1 cellular context compared by ENCODE assay signal in genomic region chr15:52790166-52790708, GRCh38.
TF ChIP-seq lines count a peak whose summit lies in the region.

TSS of gene ONECUT1 (minus strand) at chr15:52790336. CDS start at chr15:52789884, 452 bp downstream.

TF ChIP-seq in HepG2, 621 proteins besides CTCF, POLR2A, EP300 and RAD21 (continued from another document and continues in another):
- TF ChIP-seq, protein P1, sequence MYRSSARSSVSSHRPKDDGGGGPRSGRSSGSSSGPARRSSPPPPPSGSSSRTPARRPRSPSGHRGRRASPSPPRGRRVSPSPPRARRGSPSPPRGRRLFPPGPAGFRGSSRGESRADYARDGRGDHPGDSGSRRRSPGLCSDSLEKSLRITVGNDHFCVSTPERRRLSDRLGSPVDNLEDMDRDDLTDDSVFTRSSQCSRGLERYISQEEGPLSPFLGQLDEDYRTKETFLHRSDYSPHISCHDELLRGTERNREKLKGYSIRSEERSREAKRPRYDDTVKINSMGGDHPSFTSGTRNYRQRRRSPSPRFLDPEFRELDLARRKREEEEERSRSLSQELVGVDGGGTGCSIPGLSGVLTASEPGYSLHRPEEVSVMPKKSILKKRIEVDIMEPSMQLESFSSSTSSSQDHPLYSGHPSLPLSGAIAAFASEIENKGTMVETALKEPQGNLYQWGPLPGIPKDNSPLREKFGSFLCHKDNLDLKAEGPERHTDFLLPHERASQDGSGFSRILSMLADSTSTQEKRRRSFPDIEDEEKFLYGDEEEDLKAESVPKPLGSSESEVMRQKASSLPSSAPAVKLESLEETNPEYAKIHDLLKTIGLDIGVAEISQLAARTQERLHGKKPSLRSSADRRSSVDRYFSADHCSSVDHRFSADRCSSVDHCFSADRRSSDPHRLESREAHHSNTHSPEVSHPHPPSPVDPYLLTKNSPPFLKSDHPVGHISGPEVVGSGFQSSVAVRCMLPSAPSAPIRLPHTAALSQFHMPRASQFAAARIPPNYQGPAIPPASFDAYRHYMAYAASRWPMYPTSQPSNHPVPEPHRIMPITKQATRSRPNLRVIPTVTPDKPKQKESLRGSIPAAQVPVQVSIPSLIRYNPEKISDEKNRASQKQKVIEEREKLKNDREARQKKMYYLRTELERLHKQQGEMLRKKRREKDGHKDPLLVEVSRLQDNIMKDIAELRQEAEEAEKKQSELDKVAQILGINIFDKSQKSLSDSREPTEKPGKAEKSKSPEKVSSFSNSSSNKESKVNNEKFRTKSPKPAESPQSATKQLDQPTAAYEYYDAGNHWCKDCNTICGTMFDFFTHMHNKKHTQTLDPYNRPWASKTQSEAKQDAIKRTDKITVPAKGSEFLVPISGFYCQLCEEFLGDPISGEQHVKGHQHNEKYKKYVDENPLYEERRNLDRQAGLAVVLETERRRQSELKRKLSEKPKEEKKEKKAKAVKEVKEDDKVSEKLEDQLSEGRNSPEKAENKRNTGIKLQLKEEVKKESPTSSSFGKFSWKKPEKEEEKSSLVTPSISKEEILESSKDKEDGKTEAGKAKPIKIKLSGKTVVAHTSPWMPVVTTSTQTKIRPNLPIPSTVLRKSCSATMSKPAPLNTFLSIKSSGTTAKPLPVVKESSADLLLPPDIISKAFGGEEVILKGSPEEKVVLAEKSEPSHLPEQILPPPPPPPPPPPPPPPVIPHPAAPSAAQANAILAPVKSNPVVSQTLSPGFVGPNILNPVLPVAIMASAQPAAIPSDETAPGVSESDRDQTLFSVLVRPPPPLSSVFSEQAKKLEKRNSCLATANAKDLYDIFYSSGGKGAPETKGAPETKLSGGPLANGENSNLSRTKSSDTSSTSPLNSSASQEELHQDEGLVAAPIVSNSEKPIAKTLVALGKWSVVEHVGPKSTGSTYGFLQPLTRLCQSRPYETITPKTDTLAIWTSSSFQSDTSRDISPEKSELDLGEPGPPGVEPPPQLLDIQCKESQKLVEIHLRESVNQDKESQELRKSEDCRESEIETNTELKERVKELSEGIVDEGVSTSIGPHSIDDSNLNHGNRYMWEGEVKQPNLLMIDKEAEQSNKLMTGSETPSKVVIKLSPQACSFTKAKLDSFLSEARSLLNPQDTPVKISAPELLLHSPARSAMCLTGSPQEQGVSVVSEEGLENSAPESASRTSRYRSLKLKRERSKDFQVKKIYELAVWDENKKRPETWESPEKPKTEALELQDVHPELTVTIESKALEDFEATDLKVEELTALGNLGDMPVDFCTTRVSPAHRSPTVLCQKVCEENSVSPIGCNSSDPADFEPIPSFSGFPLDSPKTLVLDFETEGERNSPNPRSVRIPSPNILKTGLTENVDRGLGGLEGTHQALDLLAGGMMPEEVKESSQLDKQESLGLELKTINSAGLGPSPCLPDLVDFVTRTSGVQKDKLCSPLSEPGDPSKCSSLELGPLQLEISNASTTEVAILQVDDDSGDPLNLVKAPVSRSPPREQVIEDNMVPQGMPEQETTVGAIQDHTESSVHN (CRISPR knock-in tag; IDR thresholded peaks at IDR 0.05), result 0 out of 2 replicates have a peak, but pooled peaks have one; percentile 37
- TF ChIP-seq, protein P2, sequence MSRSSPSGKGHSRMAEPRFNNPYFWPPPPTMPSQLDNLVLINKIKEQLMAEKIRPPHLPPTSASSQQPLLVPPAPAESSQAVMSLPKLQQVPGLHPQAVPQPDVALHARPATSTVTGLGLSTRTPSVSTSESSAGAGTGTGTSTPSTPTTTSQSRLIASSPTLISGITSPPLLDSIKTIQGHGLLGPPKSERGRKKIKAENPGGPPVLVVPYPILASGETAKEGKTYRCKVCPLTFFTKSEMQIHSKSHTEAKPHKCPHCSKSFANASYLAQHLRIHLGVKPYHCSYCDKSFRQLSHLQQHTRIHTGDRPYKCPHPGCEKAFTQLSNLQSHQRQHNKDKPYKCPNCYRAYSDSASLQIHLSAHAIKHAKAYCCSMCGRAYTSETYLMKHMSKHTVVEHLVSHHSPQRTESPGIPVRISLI (CRISPR knock-in tag; IDR thresholded peaks at IDR 0.05; ENCODE audit: borderline replicate concordance), result no peak
- TF ChIP-seq ZNF781 (CRISPR knock-in tag; IDR thresholded peaks at IDR 0.05; ENCODE audit: borderline replicate concordance, not compliant biosample characterization) (peak; percentile 51), RNF2 (conservative IDR thresholded peaks at IDR 0.05; ENCODE audit: low read depth) (0 out of 2 replicates have a peak, but pooled peaks have one; percentile 29), ZNF790 (CRISPR knock-in tag; IDR thresholded peaks at IDR 0.05; ENCODE audit: borderline replicate concordance) (no peak), ZNF614 (CRISPR knock-in tag; IDR thresholded peaks at IDR 0.05; ENCODE audit: borderline replicate concordance) (peak; percentile 63; the same call in 1 of the 2 replicates), ZNF382 (CRISPR knock-in tag; IDR thresholded peaks at IDR 0.05; ENCODE audit: borderline replicate concordance) (no peak), RXRA (CRISPR knock-in tag; IDR thresholded peaks at IDR 0.05) (0 out of 2 replicates have a peak, but pooled peaks have one; percentile 47), LBX2 (CRISPR knock-in tag; IDR thresholded peaks at IDR 0.05; ENCODE audit: borderline replicate concordance) (peak; percentile 26; the same call in 1 of the 2 replicates), NFKB2 (CRISPR knock-in tag; IDR thresholded peaks at IDR 0.05; ENCODE audit: borderline replicate concordance) (peak; percentile 71; the same call in 1 of the 2 replicates), CCDC6 (CRISPR knock-in tag; IDR thresholded peaks at IDR 0.05) (peak; percentile 64; the same call in 1 of the 2 replicates), ZNF44 (CRISPR knock-in tag; IDR thresholded peaks at IDR 0.05) (peak; percentile 53; the same call in 1 of the 2 replicates), ZNF792 (CRISPR knock-in tag; IDR thresholded peaks at IDR 0.05) (0 out of 2 replicates have a peak, but pooled peaks have one; percentile 16), ZNF253 (CRISPR knock-in tag; IDR thresholded peaks at IDR 0.05; ENCODE audit: borderline replicate concordance) (peak; percentile 53; the same call in 1 of the 2 replicates), GABPB1 (CRISPR knock-in tag; IDR thresholded peaks at IDR 0.05) (peak; percentile 60; the same call in 1 of the 2 replicates), AHR (CRISPR knock-in tag; IDR thresholded peaks at IDR 0.05) (peak; percentile 71; the same call in 1 of the 2 replicates), ZSCAN25 (CRISPR knock-in tag; IDR thresholded peaks at IDR 0.05) (no peak), FOXK2 (IDR thresholded peaks at IDR 0.05) (no peak), PHF5A (CRISPR knock-in tag; IDR thresholded peaks at IDR 0.05; ENCODE audit: low read depth, unreplicated experiment) (no peak), ZNF121 (CRISPR knock-in tag; IDR thresholded peaks at IDR 0.05) (no peak), SPEN (CRISPR knock-in tag; IDR thresholded peaks at IDR 0.05; ENCODE audit: low read depth) (peak; percentile 59; the same call in 1 of the 2 replicates), KDM5A (IDR thresholded peaks at IDR 0.05; ENCODE audit: borderline replicate concordance, low read length) (no peak), SCMH1 (CRISPR knock-in tag; IDR thresholded peaks at IDR 0.05; ENCODE audit: borderline replicate concordance) (no peak), TAF1 (CRISPR knock-in tag; IDR thresholded peaks at IDR 0.05) (peak; percentile 56; the same call in 1 of the 2 replicates), ZNF563 (CRISPR knock-in tag; IDR thresholded peaks at IDR 0.05) (no peak), HINFP (CRISPR knock-in tag; IDR thresholded peaks at IDR 0.05; ENCODE audit: low read depth) (peak; percentile 43; the same call in 1 of the 2 replicates), ZNF710 (CRISPR knock-in tag; IDR thresholded peaks at IDR 0.05; ENCODE audit: borderline replicate concordance) (no peak), BORCS8-MEF2B (CRISPR knock-in tag; IDR thresholded peaks at IDR 0.05) (peak; percentile 86; the same call in 1 of the 2 replicates), ZNF234 (CRISPR knock-in tag; conservative IDR thresholded peaks at IDR 0.05) (no peak), ARHGAP35 (CRISPR knock-in tag; IDR thresholded peaks at IDR 0.05; ENCODE audit: borderline replicate concordance) (no peak), ZNF547 (CRISPR knock-in tag; IDR thresholded peaks at IDR 0.05) (peak; percentile 73), ZNF558 (CRISPR knock-in tag; IDR thresholded peaks at IDR 0.05; ENCODE audit: borderline replicate concordance) (no peak), ZNF749 (CRISPR knock-in tag; IDR thresholded peaks at IDR 0.05; ENCODE audit: borderline replicate concordance) (no peak), SMC3 (IDR thresholded peaks at IDR 0.05; ENCODE audit: low read length) (no peak), MTF2 (CRISPR knock-in tag; IDR thresholded peaks at IDR 0.05; ENCODE audit: borderline replicate concordance) (no peak), ZNF883 (CRISPR knock-in tag; IDR thresholded peaks at IDR 0.05; ENCODE audit: not compliant biosample characterization) (peak; percentile 93), MED1 (CRISPR knock-in tag; IDR thresholded peaks at IDR 0.05) (no peak)
- TF ChIP-seq, protein P3, sequence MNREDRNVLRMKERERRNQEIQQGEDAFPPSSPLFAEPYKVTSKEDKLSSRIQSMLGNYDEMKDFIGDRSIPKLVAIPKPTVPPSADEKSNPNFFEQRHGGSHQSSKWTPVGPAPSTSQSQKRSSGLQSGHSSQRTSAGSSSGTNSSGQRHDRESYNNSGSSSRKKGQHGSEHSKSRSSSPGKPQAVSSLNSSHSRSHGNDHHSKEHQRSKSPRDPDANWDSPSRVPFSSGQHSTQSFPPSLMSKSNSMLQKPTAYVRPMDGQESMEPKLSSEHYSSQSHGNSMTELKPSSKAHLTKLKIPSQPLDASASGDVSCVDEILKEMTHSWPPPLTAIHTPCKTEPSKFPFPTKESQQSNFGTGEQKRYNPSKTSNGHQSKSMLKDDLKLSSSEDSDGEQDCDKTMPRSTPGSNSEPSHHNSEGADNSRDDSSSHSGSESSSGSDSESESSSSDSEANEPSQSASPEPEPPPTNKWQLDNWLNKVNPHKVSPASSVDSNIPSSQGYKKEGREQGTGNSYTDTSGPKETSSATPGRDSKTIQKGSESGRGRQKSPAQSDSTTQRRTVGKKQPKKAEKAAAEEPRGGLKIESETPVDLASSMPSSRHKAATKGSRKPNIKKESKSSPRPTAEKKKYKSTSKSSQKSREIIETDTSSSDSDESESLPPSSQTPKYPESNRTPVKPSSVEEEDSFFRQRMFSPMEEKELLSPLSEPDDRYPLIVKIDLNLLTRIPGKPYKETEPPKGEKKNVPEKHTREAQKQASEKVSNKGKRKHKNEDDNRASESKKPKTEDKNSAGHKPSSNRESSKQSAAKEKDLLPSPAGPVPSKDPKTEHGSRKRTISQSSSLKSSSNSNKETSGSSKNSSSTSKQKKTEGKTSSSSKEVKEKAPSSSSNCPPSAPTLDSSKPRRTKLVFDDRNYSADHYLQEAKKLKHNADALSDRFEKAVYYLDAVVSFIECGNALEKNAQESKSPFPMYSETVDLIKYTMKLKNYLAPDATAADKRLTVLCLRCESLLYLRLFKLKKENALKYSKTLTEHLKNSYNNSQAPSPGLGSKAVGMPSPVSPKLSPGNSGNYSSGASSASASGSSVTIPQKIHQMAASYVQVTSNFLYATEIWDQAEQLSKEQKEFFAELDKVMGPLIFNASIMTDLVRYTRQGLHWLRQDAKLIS (CRISPR knock-in tag; IDR thresholded peaks at IDR 0.05), result no peak
- TF ChIP-seq, protein P4, sequence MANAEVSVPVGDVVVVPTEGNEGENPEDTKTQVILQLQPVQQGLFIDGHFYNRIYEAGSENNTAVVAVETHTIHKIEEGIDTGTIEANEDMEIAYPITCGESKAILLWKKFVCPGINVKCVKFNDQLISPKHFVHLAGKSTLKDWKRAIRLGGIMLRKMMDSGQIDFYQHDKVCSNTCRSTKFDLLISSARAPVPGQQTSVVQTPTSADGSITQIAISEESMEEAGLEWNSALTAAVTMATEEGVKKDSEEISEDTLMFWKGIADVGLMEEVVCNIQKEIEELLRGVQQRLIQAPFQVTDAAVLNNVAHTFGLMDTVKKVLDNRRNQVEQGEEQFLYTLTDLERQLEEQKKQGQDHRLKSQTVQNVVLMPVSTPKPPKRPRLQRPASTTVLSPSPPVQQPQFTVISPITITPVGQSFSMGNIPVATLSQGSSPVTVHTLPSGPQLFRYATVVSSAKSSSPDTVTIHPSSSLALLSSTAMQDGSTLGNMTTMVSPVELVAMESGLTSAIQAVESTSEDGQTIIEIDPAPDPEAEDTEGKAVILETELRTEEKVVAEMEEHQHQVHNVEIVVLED (CRISPR knock-in tag; IDR thresholded peaks at IDR 0.05; ENCODE audit: borderline replicate concordance), result peak; percentile 63; the same call in 1 of the 2 replicates
